8 cellular contexts compared by ENCODE assay signal in the genomic region with DNA sequence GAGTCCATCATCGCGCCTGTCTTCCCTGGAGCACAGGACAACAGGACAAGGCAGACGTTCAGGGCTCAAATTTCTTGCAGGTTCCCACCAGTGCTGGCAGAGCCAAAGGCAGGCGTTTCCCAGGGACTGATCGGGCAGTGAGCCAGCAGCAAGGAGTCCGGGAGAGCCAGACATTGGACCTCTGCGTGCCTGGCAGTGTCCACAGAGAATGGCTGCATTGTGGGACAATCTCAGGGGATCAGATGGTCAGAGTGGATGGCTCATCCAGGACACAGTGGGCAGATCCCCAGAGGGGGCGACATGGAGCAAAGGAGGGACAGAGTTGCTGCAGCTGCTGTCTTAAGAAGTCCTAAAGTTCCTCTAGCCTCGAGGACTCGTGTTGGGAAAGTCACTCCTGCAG. TPM values are rescaled to one million over a fixed set of nuclear protein-coding genes. Genes with fewer than 3 reads are reported as not detected.
DNase-seq lines count a peak whose midpoint lies in the region; ATAC-seq and TF ChIP-seq lines count a peak whose summit lies in the region.

No MANE protein-coding gene starts in this region.

- H3K9me3 ChIP-seq in osteoblast (ENCODE audit: low read depth, low read length), result no peaks in the 10 kb centered on the region

- no peaks in the 10 kb centered on the region for H3K36me3 ChIP-seq in KMS-11 (ENCODE audit: insufficient read depth)
- H3K36me3 ChIP-seq in osteoblast (ENCODE audit: insufficient read depth, low read length), result peaks cover 29% of the 10 kb centered on the region

- H3K4me1 Mint-ChIP-seq in WTC11, result peaks cover 55% of the 10 kb centered on the region

- H3K4me1 ChIP-seq in KMS-11 (ENCODE audit: low read depth, poor library complexity, severe bottlenecking) (peaks cover 55% of the 10 kb centered on the region), osteoblast (ENCODE audit: insufficient read depth, low read length) (peaks cover 28% of the 10 kb centered on the region)

- TF ChIP-seq CTCF in KMS-11 (conservative IDR thresholded peaks at IDR 0.05; ENCODE audit: low read depth, low read length), result peak; percentile 59
- TF ChIP-seq CTCF in WTC11 (IDR thresholded peaks at IDR 0.05), result peak; percentile 47
- TF ChIP-seq CTCF in fibroblast of the aortic adventitia (IDR thresholded peaks at IDR 0.05; ENCODE audit: insufficient read depth, low read length), result peak; percentile 52
- TF ChIP-seq CTCF in osteoblast (IDR thresholded peaks at IDR 0.05; ENCODE audit: extremely low read depth, low read depth, low read length), result peak; percentile 54

- peaks cover 34% of the 10 kb centered on the region for H3K36me3 Mint-ChIP-seq in WTC11

- peak overlapping the region; percentile 70; the same call in 1 of the 2 replicates for H3K27ac Mint-ChIP-seq in WTC11

- no peaks in the 10 kb centered on the region for H4K20me1 ChIP-seq in KMS-11 (ENCODE audit: insufficient read depth)
- H4K20me1 ChIP-seq in osteoblast (ENCODE audit: insufficient read depth, low read length), result peaks cover 33% of the 10 kb centered on the region

- H3K27me3 Mint-ChIP-seq in WTC11 (ENCODE audit: low read depth), result no peaks in the 10 kb centered on the region

- H3K27me3 ChIP-seq in KMS-11 (ENCODE audit: insufficient read depth, low read depth) (no peaks in the 10 kb centered on the region), osteoblast (ENCODE audit: insufficient read depth, low read length) (no peaks in the 10 kb centered on the region)

- H3K4me3 ChIP-seq in KMS-11 (IDR thresholded peaks at IDR 0.05; ENCODE audit: insufficient read depth, low read depth, low read length) (no peak overlapping the region), fibroblast of the aortic adventitia (ENCODE audit: low read depth, low read length) (no peak overlapping the region), osteoblast (ENCODE audit: insufficient read depth, low read length) (no peak overlapping the region)

- H3K4me3 Mint-ChIP-seq in WTC11, result no peak overlapping the region

- ATAC-seq in WTC11 (peak; percentile 40), HG03469 (IDR thresholded peaks at IDR 0.05; ENCODE audit: unreplicated experiment) (no peak), HG02981 (IDR thresholded peaks at IDR 0.05; ENCODE audit: unreplicated experiment) (no peak)

- H3K4me2 ChIP-seq in KMS-11 (no peak overlapping the region), osteoblast (ENCODE audit: insufficient read depth, low read length) (no peak overlapping the region)

- no peaks in the 10 kb centered on the region for H3K9me3 Mint-ChIP-seq in WTC11

- no peak overlapping the region for H2AFZ ChIP-seq in KMS-11 (ENCODE audit: low read depth)
- H2AFZ ChIP-seq in osteoblast (ENCODE audit: low read length), result no peak overlapping the region

- peaks cover 30% of the 10 kb centered on the region; the same call in 1 of the 2 replicates for H3K79me2 ChIP-seq in KMS-11 (ENCODE audit: insufficient read depth, low read depth)
- peaks cover 52% of the 10 kb centered on the region for H3K79me2 ChIP-seq in osteoblast (ENCODE audit: insufficient read depth, low read length)

- DNase-seq in DMS 273 (lab: John Stamatoyannopoulos, UW; ENCODE audit: unreplicated experiment), result peak; percentile 63
- DNase-seq in DMS 273 treated with DMSO at 0.1 percent for 48 hours (lab: John Stamatoyannopoulos, UW), result no peak
- DNase-seq in WTC11 (ENCODE audit: low spot score), result peak; percentile 72
- DNase-seq in fibroblast of the aortic adventitia (ENCODE audit: low read depth), result peak; percentile 55
- DNase-seq in osteoblast (ENCODE audit: insufficient read length, low spot score, missing footprints), result peak; percentile 94

- no peak overlapping the region for H3K27ac ChIP-seq in KMS-11
- H3K27ac ChIP-seq in osteoblast (ENCODE audit: low read depth, low read length), result peak overlapping the region; percentile 43

- POLR2A ChIA-PET in WTC11 (lab: Charles Lee), result no interaction called here

- CTCF ChIA-PET in WTC11 (lab: Charles Lee), result interaction anchor here (0.6 to 7.6 kb wide), 9 partner anchors 9 to 403 kb away, joined by 3 to 94 read pairs (median 6); a partner anchor contains a TSS

- H3K9ac ChIP-seq in KMS-11, result no peak overlapping the region

TF ChIP-seq in WTC11, 78 proteins besides CTCF, POLR2A, EP300 and RAD21:
- TF ChIP-seq MYBL2 (CRISPR knock-in tag; IDR thresholded peaks at IDR 0.05), result no peak
- no peak for TF ChIP-seq GTF2I (CRISPR knock-in tag; conservative IDR thresholded peaks at IDR 0.05)
- TF ChIP-seq, protein P1, sequence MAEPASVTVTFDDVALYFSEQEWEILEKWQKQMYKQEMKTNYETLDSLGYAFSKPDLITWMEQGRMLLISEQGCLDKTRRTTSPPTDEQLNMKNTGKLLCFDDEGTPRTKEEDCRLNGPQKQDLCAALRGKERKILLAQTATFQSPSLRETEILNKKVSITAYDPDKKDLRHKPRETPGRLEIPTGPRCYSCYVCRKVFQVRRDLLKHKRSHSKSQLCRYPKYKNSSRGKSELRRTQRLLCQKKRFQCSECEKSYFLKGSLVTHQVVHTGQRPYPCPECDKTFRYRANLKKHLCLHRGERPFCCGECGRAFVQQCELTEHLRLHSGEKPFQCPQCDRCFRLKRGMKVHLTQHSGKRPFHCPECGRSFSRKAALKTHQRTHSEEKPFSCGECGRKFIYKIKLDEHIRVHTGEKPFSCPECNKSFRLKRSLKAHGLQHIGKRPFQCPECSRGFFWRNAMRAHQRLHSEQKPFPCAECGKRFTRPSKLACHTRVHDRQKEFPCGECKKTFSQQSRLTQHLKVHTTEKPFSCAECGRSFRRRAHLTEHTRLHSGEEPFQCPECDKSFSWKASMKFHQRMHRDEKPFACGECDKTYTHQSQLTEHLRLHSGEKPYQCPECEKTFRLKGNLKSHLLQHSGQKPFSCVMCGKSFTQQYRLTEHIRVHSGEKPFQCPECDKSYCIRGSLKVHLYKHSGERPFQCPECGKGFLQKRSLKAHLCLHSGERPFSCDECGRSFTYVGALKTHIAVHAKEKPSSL (CRISPR knock-in tag; conservative IDR thresholded peaks at IDR 0.05), result no peak
- no peak for TF ChIP-seq NR2C2 (CRISPR knock-in tag; IDR thresholded peaks at IDR 0.05)
- TF ChIP-seq, protein P2, sequence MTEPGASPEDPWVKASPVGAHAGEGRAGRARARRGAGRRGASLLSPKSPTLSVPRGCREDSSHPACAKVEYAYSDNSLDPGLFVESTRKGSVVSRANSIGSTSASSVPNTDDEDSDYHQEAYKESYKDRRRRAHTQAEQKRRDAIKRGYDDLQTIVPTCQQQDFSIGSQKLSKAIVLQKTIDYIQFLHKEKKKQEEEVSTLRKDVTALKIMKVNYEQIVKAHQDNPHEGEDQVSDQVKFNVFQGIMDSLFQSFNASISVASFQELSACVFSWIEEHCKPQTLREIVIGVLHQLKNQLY (CRISPR knock-in tag; IDR thresholded peaks at IDR 0.05), result no peak
- no peak for TF ChIP-seq ZNF121 (CRISPR knock-in tag; IDR thresholded peaks at IDR 0.05)
- TF ChIP-seq NFATC4 (CRISPR knock-in tag; IDR thresholded peaks at IDR 0.05), result no peak

RNA-seq across cellular contexts. Expression of a gene that starts 4.6 kb away (rescaled TPM):
- total RNA-seq in WTC11 (2021), result 61.1 to 91.7 TPM (median 69.3 TPM) in 3 replicates
- total RNA-seq in fibroblast of the aortic adventitia (ENCODE audit: low replicate concordance), result 21.4 and 26.4 TPM in 2 replicates
- total RNA-seq in osteoblast, result 23.2 and 31.5 TPM in 2 replicates

RNA-seq across cellular contexts. Expression of a gene that starts 11.4 kb away (rescaled TPM):
- total RNA-seq in WTC11 (2021) (47.0 to 52.9 TPM (median 49.0 TPM) in 3 replicates), fibroblast of the aortic adventitia (ENCODE audit: low replicate concordance) (not detected in 2 replicates), osteoblast (under 0.01 TPM in 1 of 2 replicates, not detected in the other)

RNA-seq across cellular contexts. Expression of a gene that starts 46.5 kb away (rescaled TPM):
- total RNA-seq in WTC11 (2021), result 81.5 to 90.3 TPM (median 86.0 TPM) in 3 replicates
- total RNA-seq in fibroblast of the aortic adventitia (ENCODE audit: low replicate concordance), result 13.9 and 34.3 TPM in 2 replicates
- total RNA-seq in osteoblast, result 25.9 and 29.0 TPM in 2 replicates

Comparison
In these comparisons a context has a peak if more than half of its experiments do, and no peak if none do; other contexts are left out.
1. RNA of a gene that starts 11.4 kb away (total RNA-seq): 47.0 to 52.9 TPM in WTC11; not detected in fibroblast of the aortic adventitia and under 0.01 TPM in osteoblast; every median in the first group is over 10 times any median in the second.
2. Peak in every context shown above with its lines, with median percentiles within 50 percentile points of each other: CTCF ChIP-seq.